Comparison of ENCODE assay signal across 15 cellular contexts in genomic region chr17:50902768-50903353, GRCh38. TPM values are rescaled to one million over a fixed set of nuclear protein-coding genes. Genes with fewer than 3 reads are reported as not detected.
A peak's percentile ranks its signal among the peaks of the same experiment; 100 is the strongest.
DNase-seq lines count a peak whose midpoint lies in the region; ATAC-seq and TF ChIP-seq lines count a peak whose summit lies in the region.
"Had no signal": no experiment of that assay in that cellular context is flagged by ENCODE, and none has a peak within 500 bp of the region (broad histone marks: within the 10 kb centered on the region; RNA-seq: fewer than 3 reads in every experiment).

No MANE protein-coding gene starts in this region.

- H3K9me3 Mint-ChIP-seq in effector memory CD8-positive, alpha-beta T cell, result no peaks in the 10 kb centered on the region
- H3K9me3 Mint-ChIP-seq: activated T-cell treated with anti-CD3 and anti-CD28 coated beads, Interleukin-2, amount 50 U/mL, for 24 hours; memory B cell had no signal

- H3K36me3 Mint-ChIP-seq in effector memory CD8-positive, alpha-beta T cell (ENCODE audit: insufficient read depth), result peaks cover 6% of the 10 kb centered on the region
- H3K36me3 Mint-ChIP-seq: memory B cell had no signal

- H3K27me3 Mint-ChIP-seq in effector memory CD8-positive, alpha-beta T cell, result no peaks in the 10 kb centered on the region
- H3K27me3 Mint-ChIP-seq: activated T-cell treated with anti-CD3 and anti-CD28 coated beads, Interleukin-2, amount 50 U/mL, for 24 hours had no signal

- intact Hi-C loops in psoas muscle (cut with DNase I), result loop anchor here (5.0 kb wide), 1 partner anchor 36 kb away; the partner anchor contains the start of gene TOB1 (in 2 of the 2)
- intact Hi-C loops in cardiac septum (cut with DNase I), result no loop called here

- H3K9me3 ChIP-seq in psoas muscle, result no peaks in the 10 kb centered on the region

- no peak for ATAC-seq in effector memory CD8-positive, alpha-beta T cell (replicated peaks)
- ATAC-seq in psoas muscle, result no peak

- CTCF ChIA-PET in RWPE1 (lab: Yijun Ruan, JAX), result interaction anchor here (0.6 kb wide), 1 partner anchor 300 kb away, joined by 3 read pairs; no protein-coding TSS in a partner anchor

- H3K4me1 ChIP-seq in psoas muscle, result peaks cover 30% of the 10 kb centered on the region

- peak overlapping the region; percentile 59 to 75 for H3K4me3 Mint-ChIP-seq in effector memory CD8-positive, alpha-beta T cell

- peak; percentile 20 for DNase-seq in D341Med (ENCODE audit: low spot score)
- DNase-seq in RWPE1 (ENCODE audit: low spot score), result no peak
- DNase-seq in effector memory CD8-positive, alpha-beta T cell, result no peak
- no peak for DNase-seq in psoas muscle
- DNase-seq in cortex of kidney (lab: John Stamatoyannopoulos, UW), result no peak
- no peak for DNase-seq in DMS79 treated with DMSO at 0.1 percent for 48 hours (lab: John Stamatoyannopoulos, UW)
- no peak for DNase-seq in cardiac septum (ENCODE audit: low spot score)
- DNase-seq in GM10266 (ENCODE audit: extremely low spot score), result no peak
- DNase-seq: activated T-cell treated with anti-CD3 and anti-CD28 coated beads, Interleukin-2, amount 50 U/mL, for 24 hours; dermis blood vessel endothelial cell; glutamatergic neuron; NCI-H1417 treated with DMSO at 0.1 percent for 48 hours; OCI-M1; T1000 had no signal

- POLR2A ChIA-PET in RWPE1 (lab: Yijun Ruan, JAX; ENCODE audit: low non-redundant PET), result no interaction called here

- no peaks in the 10 kb centered on the region for H3K27me3 ChIP-seq in psoas muscle (ENCODE audit: insufficient read depth in 3 of 3, low read length in 2 of 3)

- no peak for TF ChIP-seq CTCF in RWPE1 (conservative IDR thresholded peaks at IDR 0.05; ENCODE audit: low read depth)
- TF ChIP-seq CTCF in psoas muscle (IDR thresholded peaks at IDR 0.05), result no peak
- TF ChIP-seq CTCF in GM10266 (IDR thresholded peaks at IDR 0.05; ENCODE audit: control insufficient read depth, insufficient read depth, low read depth, missing control alignments), result no peak

- 51 to 72% (median 55%) methylated on average over 8 of the region's 8 CpGs for WGBS in psoas muscle, 3 donors

- H3K27ac Mint-ChIP-seq in effector memory CD8-positive, alpha-beta T cell, result peak overlapping the region; percentile 96 to 97

- H3K4me3 ChIP-seq in psoas muscle, result no peak overlapping the region

- peaks cover 29 to 37% of the 10 kb centered on the region in 2 donors for H3K4me1 Mint-ChIP-seq in effector memory CD8-positive, alpha-beta T cell (ENCODE audit: low read depth in 2 of 2)

- H3K27ac ChIP-seq in RWPE1 (peak overlapping the region; percentile 66), psoas muscle (peak overlapping the region; percentile 94)

- no peaks in the 10 kb centered on the region for H3K36me3 ChIP-seq in psoas muscle (ENCODE audit: insufficient read depth in 1 of 2, low read depth in 1 of 2)

RNA-seq across cellular contexts. Expression of gene TOB1, which starts 36.7 kb away (rescaled TPM):
- total RNA-seq in psoas muscle (100 to 1,000 TPM in 3 of 4 donors, 10 to 100 TPM in 1; 74.9 to 155 (median 102) TPM), cardiac septum (71.1 TPM)
- polyA plus RNA-seq in psoas muscle, result 10 to 100 TPM; 12.8 to 40.9 (median 21.4) TPM
